In genomic region chr10:48545462-48546145, GRCh38 we compare ENCODE assay signal across 17 cellular contexts. TPM values are rescaled to one million over a fixed set of nuclear protein-coding genes. Genes with fewer than 3 reads are reported as not detected.
"Had no signal": no experiment of that assay in that cellular context is flagged by ENCODE, and none has a peak within 500 bp of the region (broad histone marks: within the 10 kb centered on the region; RNA-seq: fewer than 3 reads in every experiment).

No MANE protein-coding gene starts in this region.

- H3K4me3 Mint-ChIP-seq: activated CD4-positive, alpha-beta T cell treated with anti-CD3 and anti-CD28 coated beads, Interleukin-2, amount 10 ng/mL, durations not matched to agents 7 days and 5 days; activated naive CD4-positive, alpha-beta T cell treated with anti-CD3 and anti-CD28 coated beads for 36 hours; activated T-cell treated with anti-CD3 and anti-CD28 coated beads, Interleukin-2, amount 50 U/mL, for 4 hours; dendritic cell treated with granulocyte-macrophage colony-stimulating factor and Interleukin-4, amounts not matched to agents 40 ng/mL and 50 ng/mL, for 4 days; stimulated activated naive CD8-positive, alpha-beta T cell treated with anti-CD3 and anti-CD28 coated beads, Interleukin-15, Interleukin-2, amounts not matched to agents 100 ng/mL and 50 ng/mL, for 24 hours; type B pancreatic cell had no signal

- H3K27me3 ChIP-seq: ascending aorta, esophagus squamous epithelium, suprapubic skin had no signal

- DNase-seq: activated CD4-positive, alpha-beta T cell treated with anti-CD3 and anti-CD28 coated beads, Interleukin-2, amount 10 ng/mL, durations not matched to agents 7 days and 5 days; activated CD8-positive, alpha-beta memory T cell treated with anti-CD3 and anti-CD28 coated beads, Interleukin-2, amount 50 U/mL, for 4 hours; activated naive CD4-positive, alpha-beta T cell treated with anti-CD3 and anti-CD28 coated beads for 36 hours; activated T-cell treated with anti-CD3 and anti-CD28 coated beads, Interleukin-2, amount 50 U/mL, for 4 hours; cerebellar nuclear complex; effector memory CD4-positive, alpha-beta T cell; esophagus squamous epithelium; right cardiac atrium; T-helper 9 cell had no signal

- H3K36me3 Mint-ChIP-seq: type B pancreatic cell had no signal

- H3K9me3 Mint-ChIP-seq: activated CD4-positive, alpha-beta T cell treated with anti-CD3 and anti-CD28 coated beads, Interleukin-2, amount 10 ng/mL, durations not matched to agents 7 days and 5 days; activated naive CD4-positive, alpha-beta T cell treated with anti-CD3 and anti-CD28 coated beads for 36 hours; activated T-cell treated with anti-CD3 and anti-CD28 coated beads, Interleukin-2, amount 50 U/mL, for 4 hours; dendritic cell treated with granulocyte-macrophage colony-stimulating factor and Interleukin-4, amounts not matched to agents 40 ng/mL and 50 ng/mL, for 4 days; stimulated activated naive CD8-positive, alpha-beta T cell treated with anti-CD3 and anti-CD28 coated beads, Interleukin-15, Interleukin-2, amounts not matched to agents 100 ng/mL and 50 ng/mL, for 24 hours; type B pancreatic cell had no signal

- H3K27ac ChIP-seq: ascending aorta, esophagus squamous epithelium, skin epidermis, suprapubic skin had no signal

- H3K4me1 Mint-ChIP-seq: activated CD4-positive, alpha-beta T cell treated with anti-CD3 and anti-CD28 coated beads, Interleukin-2, amount 10 ng/mL, durations not matched to agents 7 days and 5 days had no signal

- H3K4me3 ChIP-seq: ascending aorta, esophagus squamous epithelium, lung, skin epidermis, suprapubic skin had no signal

- H3K27ac Mint-ChIP-seq: activated CD4-positive, alpha-beta T cell treated with anti-CD3 and anti-CD28 coated beads, Interleukin-2, amount 10 ng/mL, durations not matched to agents 7 days and 5 days; activated naive CD4-positive, alpha-beta T cell treated with anti-CD3 and anti-CD28 coated beads for 36 hours; dendritic cell treated with granulocyte-macrophage colony-stimulating factor and Interleukin-4, amounts not matched to agents 40 ng/mL and 50 ng/mL, for 4 days; progenitor cell of endocrine pancreas; stimulated activated naive CD8-positive, alpha-beta T cell treated with anti-CD3 and anti-CD28 coated beads, Interleukin-15, Interleukin-2, amounts not matched to agents 100 ng/mL and 50 ng/mL, for 24 hours; type B pancreatic cell had no signal

- ATAC-seq: activated T-cell treated with anti-CD3 and anti-CD28 coated beads, Interleukin-2, amount 50 U/mL, for 4 hours; right cardiac atrium had no signal

- H3K4me1 ChIP-seq: ascending aorta, esophagus squamous epithelium, suprapubic skin had no signal

- H3K27me3 Mint-ChIP-seq: activated CD4-positive, alpha-beta T cell treated with anti-CD3 and anti-CD28 coated beads, Interleukin-2, amount 10 ng/mL, durations not matched to agents 7 days and 5 days; stimulated activated naive CD8-positive, alpha-beta T cell treated with anti-CD3 and anti-CD28 coated beads, Interleukin-15, Interleukin-2, amounts not matched to agents 100 ng/mL and 50 ng/mL, for 24 hours; type B pancreatic cell had no signal

- H3K9me3 ChIP-seq: ascending aorta, esophagus squamous epithelium, suprapubic skin had no signal

- H3K36me3 ChIP-seq: ascending aorta, esophagus squamous epithelium, suprapubic skin had no signal

RNA-seq across cellular contexts. Expression of gene ARHGAP22, which starts 59.3 kb away (rescaled TPM):
- total RNA-seq: activated CD4-positive, alpha-beta T cell treated with anti-CD3 and anti-CD28 coated beads, Interleukin-2, amount 10 ng/mL, durations not matched to agents 7 days and 5 days; activated naive CD4-positive, alpha-beta T cell treated with anti-CD3 and anti-CD28 coated beads for 36 hours had no signal
